In genomic region chr19:19470579-19470978, GRCh38 we compare ENCODE assay signal across 1 cellular context.
TF ChIP-seq lines count a peak whose summit lies in the region.

No MANE protein-coding gene starts in this region.

TF ChIP-seq in K562, 482 proteins besides CTCF, POLR2A, EP300 and RAD21:
- TF ChIP-seq, protein P1, sequence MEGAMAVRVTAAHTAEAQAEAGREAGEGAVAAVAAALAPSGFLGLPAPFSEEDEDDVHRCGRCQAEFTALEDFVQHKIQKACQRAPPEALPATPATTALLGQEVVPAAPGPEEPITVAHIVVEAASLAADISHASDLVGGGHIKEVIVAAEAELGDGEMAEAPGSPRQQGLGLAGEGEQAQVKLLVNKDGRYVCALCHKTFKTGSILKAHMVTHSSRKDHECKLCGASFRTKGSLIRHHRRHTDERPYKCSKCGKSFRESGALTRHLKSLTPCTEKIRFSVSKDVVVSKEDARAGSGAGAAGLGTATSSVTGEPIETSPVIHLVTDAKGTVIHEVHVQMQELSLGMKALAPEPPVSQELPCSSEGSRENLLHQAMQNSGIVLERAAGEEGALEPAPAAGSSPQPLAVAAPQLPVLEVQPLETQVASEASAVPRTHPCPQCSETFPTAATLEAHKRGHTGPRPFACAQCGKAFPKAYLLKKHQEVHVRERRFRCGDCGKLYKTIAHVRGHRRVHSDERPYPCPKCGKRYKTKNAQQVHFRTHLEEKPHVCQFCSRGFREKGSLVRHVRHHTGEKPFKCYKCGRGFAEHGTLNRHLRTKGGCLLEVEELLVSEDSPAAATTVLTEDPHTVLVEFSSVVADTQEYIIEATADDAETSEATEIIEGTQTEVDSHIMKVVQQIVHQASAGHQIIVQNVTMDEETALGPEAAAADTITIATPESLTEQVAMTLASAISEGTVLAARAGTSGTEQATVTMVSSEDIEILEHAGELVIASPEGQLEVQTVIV (CRISPR knock-in tag; IDR thresholded peaks at IDR 0.05; ENCODE audit: borderline replicate concordance) = no peak
- TF ChIP-seq, protein P2, sequence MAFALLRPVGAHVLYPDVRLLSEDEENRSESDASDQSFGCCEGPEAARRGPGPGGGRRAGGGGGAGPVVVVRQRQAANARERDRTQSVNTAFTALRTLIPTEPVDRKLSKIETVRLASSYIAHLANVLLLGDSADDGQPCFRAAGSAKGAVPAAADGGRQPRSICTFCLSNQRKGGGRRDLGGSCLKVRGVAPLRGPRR (CRISPR knock-in tag; IDR thresholded peaks at IDR 0.05) = no peak
- TF ChIP-seq, protein P3, sequence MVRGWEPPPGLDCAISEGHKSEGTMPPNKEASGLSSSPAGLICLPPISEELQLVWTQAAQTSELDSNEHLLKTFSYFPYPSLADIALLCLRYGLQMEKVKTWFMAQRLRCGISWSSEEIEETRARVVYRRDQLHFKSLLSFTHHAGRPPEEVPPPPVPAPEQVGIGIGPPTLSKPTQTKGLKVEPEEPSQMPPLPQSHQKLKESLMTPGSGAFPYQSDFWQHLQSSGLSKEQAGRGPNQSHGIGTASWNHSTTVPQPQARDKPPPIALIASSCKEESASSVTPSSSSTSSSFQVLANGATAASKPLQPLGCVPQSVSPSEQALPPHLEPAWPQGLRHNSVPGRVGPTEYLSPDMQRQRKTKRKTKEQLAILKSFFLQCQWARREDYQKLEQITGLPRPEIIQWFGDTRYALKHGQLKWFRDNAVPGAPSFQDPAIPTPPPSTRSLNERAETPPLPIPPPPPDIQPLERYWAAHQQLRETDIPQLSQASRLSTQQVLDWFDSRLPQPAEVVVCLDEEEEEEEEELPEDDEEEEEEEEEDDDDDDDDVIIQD (CRISPR knock-in tag; IDR thresholded peaks at IDR 0.05) = no peak
- TF ChIP-seq, protein P4, sequence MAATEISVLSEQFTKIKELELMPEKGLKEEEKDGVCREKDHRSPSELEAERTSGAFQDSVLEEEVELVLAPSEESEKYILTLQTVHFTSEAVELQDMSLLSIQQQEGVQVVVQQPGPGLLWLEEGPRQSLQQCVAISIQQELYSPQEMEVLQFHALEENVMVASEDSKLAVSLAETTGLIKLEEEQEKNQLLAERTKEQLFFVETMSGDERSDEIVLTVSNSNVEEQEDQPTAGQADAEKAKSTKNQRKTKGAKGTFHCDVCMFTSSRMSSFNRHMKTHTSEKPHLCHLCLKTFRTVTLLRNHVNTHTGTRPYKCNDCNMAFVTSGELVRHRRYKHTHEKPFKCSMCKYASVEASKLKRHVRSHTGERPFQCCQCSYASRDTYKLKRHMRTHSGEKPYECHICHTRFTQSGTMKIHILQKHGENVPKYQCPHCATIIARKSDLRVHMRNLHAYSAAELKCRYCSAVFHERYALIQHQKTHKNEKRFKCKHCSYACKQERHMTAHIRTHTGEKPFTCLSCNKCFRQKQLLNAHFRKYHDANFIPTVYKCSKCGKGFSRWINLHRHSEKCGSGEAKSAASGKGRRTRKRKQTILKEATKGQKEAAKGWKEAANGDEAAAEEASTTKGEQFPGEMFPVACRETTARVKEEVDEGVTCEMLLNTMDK (IDR thresholded peaks at IDR 0.05; ENCODE audit: borderline replicate concordance, insufficient read depth, low read depth, low read length, poor library complexity, severe bottlenecking) = no peak
- TF ChIP-seq ZBTB5 (IDR thresholded peaks at IDR 0.05) = no peak
